In the genomic region with DNA sequence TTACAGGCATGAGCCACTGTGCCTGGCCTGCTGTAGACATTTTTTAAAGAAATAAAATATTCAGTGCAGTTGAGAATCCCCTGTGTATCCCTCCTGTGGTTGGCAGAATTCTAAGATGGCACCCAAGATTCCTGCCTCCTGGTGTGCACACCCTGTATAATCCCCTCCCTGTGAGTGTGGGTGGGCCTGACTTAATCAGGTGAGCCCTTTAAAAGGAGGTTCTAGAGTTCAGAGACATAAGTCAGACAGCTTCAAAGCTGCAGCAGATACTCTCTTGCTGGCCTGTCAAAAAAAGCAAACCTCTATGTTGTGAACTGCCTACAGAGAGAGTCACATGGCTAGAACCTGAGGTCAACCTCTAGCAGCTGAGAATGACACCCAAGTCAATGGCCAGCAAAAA, we compare ENCODE assay signal across 18 cellular contexts. TPM values are rescaled to one million over a fixed set of nuclear protein-coding genes. Genes with fewer than 3 reads are reported as not detected.
DNase-seq lines count a peak whose midpoint lies in the region; ATAC-seq, FAIRE-seq and TF ChIP-seq lines count a peak whose summit lies in the region.
"Had no signal": no experiment of that assay in that cellular context is flagged by ENCODE, and none has a peak within 500 bp of the region (broad histone marks: within the 10 kb centered on the region; RNA-seq: fewer than 3 reads in every experiment).

No MANE protein-coding gene starts in this region.

- H3K27me3 ChIP-seq in K562 (ENCODE audit: control insufficient read depth in 2 of 2, insufficient read depth in 2 of 2, low read length in 2 of 2): peaks cover 17 to 36% of the 10 kb centered on the region in 2 experiments
- H3K27me3 ChIP-seq: BE2C had no signal

- H3K4me1 Mint-ChIP-seq in activated naive CD4-positive, alpha-beta T cell treated with anti-CD3 and anti-CD28 coated beads, Interleukin-2, amount 10 ng/mL, durations not matched to agents 7 days and 5 days: peaks cover 13% of the 10 kb centered on the region
- H3K4me1 Mint-ChIP-seq in activated naive CD4-positive, alpha-beta T cell treated with anti-CD3 and anti-CD28 coated beads for 36 hours (ENCODE audit: low read depth): no peaks in the 10 kb centered on the region
- peaks cover 12% of the 10 kb centered on the region for H3K4me1 Mint-ChIP-seq in type B pancreatic cell (ENCODE audit: unreplicated experiment)
- peaks cover 0 to under 1% of the 10 kb centered on the region in 2 donors for H3K4me1 Mint-ChIP-seq in effector memory CD8-positive, alpha-beta T cell (ENCODE audit: low read depth in 2 of 2)

- H3K9me3 ChIP-seq in K562 (replicated peaks; ENCODE audit: control insufficient read depth, insufficient read depth, low read depth, low read length): no peaks in the 10 kb centered on the region
- H3K9me3 ChIP-seq: BE2C had no signal

- ATAC-seq in K562: no peak
- ATAC-seq in left lobe of liver: no peak
- no peak for ATAC-seq in effector memory CD8-positive, alpha-beta T cell (replicated peaks)

- TF ChIP-seq CTCF in K562 (IDR thresholded peaks at IDR 0.05 in 2 of 3, conservative IDR thresholded peaks at IDR 0.05 in 1 of 3; ENCODE audit: insufficient read depth in 2 of 3, low read depth in 1 of 3, low read length in 3 of 3): no peak
- TF ChIP-seq CTCF in type B pancreatic cell (conservative IDR thresholded peaks at IDR 0.05): no peak

- POLR2A ChIA-PET in K562 (lab: Yijun Ruan, JAX): interaction anchor here (0.7 to 0.9 kb wide), 2 partner anchors 15 to 235 kb away, joined by 4 to 5 read pairs; no protein-coding TSS in a partner anchor

- no TSS peak for BruUV-seq in K562 (replicated peaks; lab: Mats Ljungman, UMichigan)

- intact Hi-C loops in activated naive CD4-positive, alpha-beta T cell treated with anti-CD3 and anti-CD28 coated beads for 36 hours (cut with micrococcal nuclease): no loop called here
- intact Hi-C loops in K562 (cut with micrococcal nuclease): no loop called here

- H3K79me2 ChIP-seq in K562 (ENCODE audit: control insufficient read depth, insufficient read depth, low read length): no peaks in the 10 kb centered on the region

- TF ChIP-seq EP300 in K562 (IDR thresholded peaks at IDR 0.05; ENCODE audit: low read length): no peak

- no peaks in the 10 kb centered on the region for H3K36me3 ChIP-seq in K562 (ENCODE audit: control insufficient read depth, insufficient read depth, low read length)
- H3K36me3 ChIP-seq: BE2C had no signal

- no peak overlapping the region for H3K27ac ChIP-seq in K562 (ENCODE audit: extremely low read depth, low read depth, low read length)

- FAIRE-seq in K562 (lab: Jason Lieb, UNC): no peak

- no peaks in the 10 kb centered on the region for H3K36me3 Mint-ChIP-seq in activated naive CD4-positive, alpha-beta T cell treated with anti-CD3 and anti-CD28 coated beads, Interleukin-2, amount 10 ng/mL, durations not matched to agents 7 days and 5 days
- no peaks in the 10 kb centered on the region for H3K36me3 Mint-ChIP-seq in activated naive CD4-positive, alpha-beta T cell treated with anti-CD3 and anti-CD28 coated beads for 36 hours (ENCODE audit: low read depth)
- H3K36me3 Mint-ChIP-seq in type B pancreatic cell: no peaks in the 10 kb centered on the region
- H3K36me3 Mint-ChIP-seq in effector memory CD8-positive, alpha-beta T cell (ENCODE audit: insufficient read depth): no peaks in the 10 kb centered on the region
- H3K36me3 Mint-ChIP-seq: IgD-negative memory B cell had no signal

- no peak overlapping the region for H3K9ac ChIP-seq in K562 (ENCODE audit: insufficient read depth in 1 of 2, low read depth in 2 of 2, low read length in 2 of 2)

- peaks cover 64% of the 10 kb centered on the region for H3K27me3 Mint-ChIP-seq in activated naive CD4-positive, alpha-beta T cell treated with anti-CD3 and anti-CD28 coated beads, Interleukin-2, amount 10 ng/mL, durations not matched to agents 7 days and 5 days
- peaks cover 5% of the 10 kb centered on the region for H3K27me3 Mint-ChIP-seq in activated naive CD4-positive, alpha-beta T cell treated with anti-CD3 and anti-CD28 coated beads for 36 hours (ENCODE audit: low read depth)
- H3K27me3 Mint-ChIP-seq in type B pancreatic cell: peaks cover 48% of the 10 kb centered on the region
- H3K27me3 Mint-ChIP-seq in effector memory CD8-positive, alpha-beta T cell: peaks cover 33 to 45% of the 10 kb centered on the region in 2 donors

- peaks cover 7% of the 10 kb centered on the region; the same call in 1 of the 2 replicates for H4K20me1 ChIP-seq in K562 (replicated peaks; ENCODE audit: control insufficient read depth, insufficient read depth, low read length)

- H2AFZ ChIP-seq in K562 (ENCODE audit: low read depth, low read length): no peak overlapping the region

- no peak overlapping the region for H3K4me2 ChIP-seq in K562 (ENCODE audit: insufficient read depth, low read length)

- H3K4me3 Mint-ChIP-seq in activated naive CD4-positive, alpha-beta T cell treated with anti-CD3 and anti-CD28 coated beads, Interleukin-2, amount 10 ng/mL, durations not matched to agents 7 days and 5 days: no peak overlapping the region
- H3K4me3 Mint-ChIP-seq in activated naive CD4-positive, alpha-beta T cell treated with anti-CD3 and anti-CD28 coated beads for 36 hours: no peak overlapping the region
- H3K4me3 Mint-ChIP-seq in type B pancreatic cell: no peak overlapping the region
- no peak overlapping the region for H3K4me3 Mint-ChIP-seq in effector memory CD8-positive, alpha-beta T cell
- H3K4me3 Mint-ChIP-seq: HFFc6, IgD-negative memory B cell had no signal

- H3K4me3 ChIP-seq in K562: no peak overlapping the region

- DNase-seq in activated naive CD4-positive, alpha-beta T cell treated with anti-CD3 and anti-CD28 coated beads, Interleukin-2, amount 10 ng/mL, durations not matched to agents 7 days and 5 days: peak; percentile 9
- DNase-seq in activated naive CD4-positive, alpha-beta T cell treated with anti-CD3 and anti-CD28 coated beads for 36 hours: no peak
- no peak for DNase-seq in K562 (ENCODE audit: extremely low read depth in 1 of 4, low spot score in 3 of 4)
- DNase-seq in left lobe of liver (ENCODE audit: low spot score): peak; percentile 10
- DNase-seq in type B pancreatic cell (ENCODE audit: extremely low spot score, unreplicated experiment): peak; percentile 42
- no peak for DNase-seq in effector memory CD8-positive, alpha-beta T cell
- no peak for DNase-seq in nucleus accumbens (lab: John Stamatoyannopoulos, UW)
- DNase-seq: BE2C, DMS79, HFFc6, Kasumi-1, NCI-H1417, NCI-H187, NCI-H446 treated with DMSO at 0.1 percent for 48 hours, NCI-H526 treated with DMSO at 0.1 percent for 48 hours, Right ventricle myocardium superior had no signal

- in situ Hi-C loops in K562 (cut with MboI): no loop called here

- TF ChIP-seq POLR2A in K562 (conservative IDR thresholded peaks at IDR 0.05): no peak

- no peak for TF ChIP-seq RAD21 in K562 (CRISPR knock-in tag; conservative IDR thresholded peaks at IDR 0.05 in 1 of 2, IDR thresholded peaks at IDR 0.05 in 1 of 2)

- no peaks in the 10 kb centered on the region for H3K9me1 ChIP-seq in K562 (ENCODE audit: control insufficient read depth, insufficient read depth, low read length)

- no peaks in the 10 kb centered on the region for H3K9me3 Mint-ChIP-seq in activated naive CD4-positive, alpha-beta T cell treated with anti-CD3 and anti-CD28 coated beads, Interleukin-2, amount 10 ng/mL, durations not matched to agents 7 days and 5 days
- H3K9me3 Mint-ChIP-seq in activated naive CD4-positive, alpha-beta T cell treated with anti-CD3 and anti-CD28 coated beads for 36 hours: no peaks in the 10 kb centered on the region
- H3K9me3 Mint-ChIP-seq in type B pancreatic cell: no peaks in the 10 kb centered on the region
- no peaks in the 10 kb centered on the region for H3K9me3 Mint-ChIP-seq in effector memory CD8-positive, alpha-beta T cell
- H3K9me3 Mint-ChIP-seq: HFFc6, IgD-negative memory B cell had no signal

- H3K27ac Mint-ChIP-seq in activated naive CD4-positive, alpha-beta T cell treated with anti-CD3 and anti-CD28 coated beads, Interleukin-2, amount 10 ng/mL, durations not matched to agents 7 days and 5 days: no peak overlapping the region
- no peak overlapping the region for H3K27ac Mint-ChIP-seq in activated naive CD4-positive, alpha-beta T cell treated with anti-CD3 and anti-CD28 coated beads for 36 hours
- H3K27ac Mint-ChIP-seq in type B pancreatic cell: no peak overlapping the region
- no peak overlapping the region for H3K27ac Mint-ChIP-seq in effector memory CD8-positive, alpha-beta T cell
- H3K27ac Mint-ChIP-seq: HFFc6, IgD-negative memory B cell had no signal

- peaks cover 0 to 3% of the 10 kb centered on the region in 2 experiments; a peak in 1 of 5 replicates for H3K4me1 ChIP-seq in K562 (replicated peaks in 1 of 2; ENCODE audit: control insufficient read depth in 2 of 2, insufficient read depth in 2 of 2, low read length in 2 of 2)
- H3K4me1 ChIP-seq: BE2C had no signal

- CTCF ChIA-PET in activated naive CD4-positive, alpha-beta T cell treated with anti-CD3 and anti-CD28 coated beads, Interleukin-2, amount 10 ng/mL, durations not matched to agents 7 days and 5 days (lab: Charles Lee): interaction anchor here (1.0 kb wide), 1 partner anchor 41 kb away, joined by 3 read pairs; no protein-coding TSS in a partner anchor
- CTCF ChIA-PET in activated naive CD4-positive, alpha-beta T cell treated with anti-CD3 and anti-CD28 coated beads for 36 hours (lab: Charles Lee): no interaction called here
- CTCF ChIA-PET in K562 (lab: Yijun Ruan, JAX; ENCODE audit: low intra/inter-chr PET ratio): no interaction called here

RNA-seq across cellular contexts. Expression of a gene that starts 7.0 kb away (rescaled TPM):
- total RNA-seq in activated naive CD4-positive, alpha-beta T cell treated with anti-CD3 and anti-CD28 coated beads for 36 hours: 1 to 10 TPM; 6.3 to 8.4 TPM
- 0.44 and 0.55 TPM in 2 replicates for total RNA-seq in K562 (2011; cell fraction: chromatin; rRNA removed; ENCODE audit: low replicate concordance)
- total RNA-seq in K562 (2011; cell fraction: nucleolus; rRNA removed): 0.13 and 0.67 TPM in 2 replicates
- 0.53 and 0.73 TPM in 2 replicates for total RNA-seq in K562 (2011; cell fraction: nucleoplasm; rRNA removed)
- total RNA-seq in K562 (2014; rRNA removed) (0.09 TPM in 1 of 2 replicates, not detected in the other), K562 (2014; rRNA removed; fragmentation: Illumina TruSeq; extraction: Trizol) (0.04 and 0.10 TPM in 2 replicates), K562 (2015; rRNA removed; fragmentation: Illumina TruSeq; extraction: Trizol) (0.11 and 0.14 TPM in 2 replicates), K562 (2021) (0.34 and 0.38 TPM in 2 replicates), left lobe of liver (27.0 TPM), type B pancreatic cell (ENCODE audit: low replicate concordance) (4.7 and 5.6 TPM in 2 replicates)
- polyA plus RNA-seq in K562 (2011; rRNA removed) (0.15 and 0.21 TPM in 2 replicates), K562 (2014; fragmentation: Illumina TruSeq; extraction: Trizol) (0.06 TPM in 1 of 2 replicates, not detected in the other), K562 (2014; fragmentation: Nextera tagmentation; extraction: Ambion mirVana) (not detected), K562 (2014; rRNA removed) (not detected in 2 replicates)
- polyA plus RNA-seq in K562 (2011; cell fraction: cytosol; rRNA removed): 0.30 TPM in 1 of 2 replicates, not detected in the other
- polyA plus RNA-seq in K562 (2011; cell fraction: nucleus; rRNA removed): 0.21 and 1.7 TPM in 2 replicates
- polyA plus RNA-seq in K562 (2012): 0.13 and 0.35 TPM in 2 replicates
- 0.21 TPM in 1 of 2 replicates, not detected in the other for polyA minus RNA-seq in K562 (2011; rRNA and poly(A)+ RNA removed)
- not detected in 2 replicates for polyA minus RNA-seq in K562 (2011; cell fraction: cytosol; rRNA and poly(A)+ RNA removed)
- polyA minus RNA-seq in K562 (2011; cell fraction: nucleus; rRNA and poly(A)+ RNA removed): 0.22 and 0.40 TPM in 2 replicates
- total RNA-seq: H4, HFFc6 had no signal

Comparison
In these comparisons a context has a peak if more than half of its experiments do, and no peak if none do; other contexts are left out.
1. DNase-seq: peak in activated naive CD4-positive, alpha-beta T cell treated with anti-CD3 and anti-CD28 coated beads, Interleukin-2, amount 10 ng/mL, durations not matched to agents 7 days and 5 days (single experiment), left lobe of liver (single experiment) and type B pancreatic cell (single experiment); none in activated naive CD4-positive, alpha-beta T cell treated with anti-CD3 and anti-CD28 coated beads for 36 hours (single experiment), K562 (0 of 4), effector memory CD8-positive, alpha-beta T cell (0 of 3) and nucleus accumbens (0 of 56).